Comparison of ENCODE assay signal across 8 cellular contexts in genomic region chr4:87006531-87007344, GRCh38.
DNase-seq lines count a peak whose midpoint lies in the region; ATAC-seq and TF ChIP-seq lines count a peak whose summit lies in the region.

No MANE protein-coding gene starts in this region.

- H3K4me2 ChIP-seq in osteoblast (ENCODE audit: insufficient read depth, low read length) = peak overlapping the region; percentile 98

- peak overlapping the region; percentile 96 for H3K27ac ChIP-seq in osteoblast (ENCODE audit: low read depth, low read length)
- peak overlapping the region; percentile 91 to 94 for H3K27ac ChIP-seq in thoracic aorta

- H3K79me2 ChIP-seq in osteoblast (ENCODE audit: insufficient read depth, low read length) = peaks cover 39% of the 10 kb centered on the region

- TF ChIP-seq POLR2A in NB4 (IDR thresholded peaks at IDR 0.05; ENCODE audit: extremely low read depth, insufficient read length) = peak; percentile 96

- H3K36me3 Mint-ChIP-seq in activated naive CD4-positive, alpha-beta T cell treated with anti-CD3 and anti-CD28 coated beads, Interleukin-2, amount 50 U/mL, for 24 hours = no peaks in the 10 kb centered on the region
- H3K36me3 Mint-ChIP-seq in glutamatergic neuron (ENCODE audit: unreplicated experiment) = no peaks in the 10 kb centered on the region

- H3K4me1 Mint-ChIP-seq in activated naive CD4-positive, alpha-beta T cell treated with anti-CD3 and anti-CD28 coated beads, Interleukin-2, amount 50 U/mL, for 24 hours = peaks cover 59% of the 10 kb centered on the region
- peaks cover 30% of the 10 kb centered on the region for H3K4me1 Mint-ChIP-seq in glutamatergic neuron (ENCODE audit: low read depth, unreplicated experiment)

- H3K36me3 ChIP-seq in osteoblast (ENCODE audit: insufficient read depth, low read length) (no peaks in the 10 kb centered on the region), thoracic aorta (no peaks in the 10 kb centered on the region)

- H3K4me3 ChIP-seq in NB4 (ENCODE audit: low read depth, low read length) = peak overlapping the region; percentile 91
- peak overlapping the region; percentile 92 for H3K4me3 ChIP-seq in osteoblast (ENCODE audit: insufficient read depth, low read length)
- H3K4me3 ChIP-seq in thoracic aorta = peak overlapping the region; percentile 85

- TF ChIP-seq CTCF in GM10266 (IDR thresholded peaks at IDR 0.05; ENCODE audit: control insufficient read depth, insufficient read depth, low read depth, missing control alignments) (peak; percentile 21), NB4 (IDR thresholded peaks at IDR 0.05; ENCODE audit: low read depth, low read length) (no peak), glutamatergic neuron (IDR thresholded peaks at IDR 0.05; ENCODE audit: partially characterized antibody, unreplicated experiment) (no peak), osteoblast (IDR thresholded peaks at IDR 0.05; ENCODE audit: extremely low read depth, low read depth, low read length) (peak; percentile 33), thoracic aorta (IDR thresholded peaks at IDR 0.05) (peak; percentile 56)

- H3K4me3 Mint-ChIP-seq in activated naive CD4-positive, alpha-beta T cell treated with anti-CD3 and anti-CD28 coated beads, Interleukin-2, amount 50 U/mL, for 24 hours = peak overlapping the region; percentile 98
- peak overlapping the region; percentile 96 for H3K4me3 Mint-ChIP-seq in glutamatergic neuron (ENCODE audit: unreplicated experiment)

- H4K20me1 ChIP-seq in osteoblast (ENCODE audit: insufficient read depth, low read length) = peaks cover 18% of the 10 kb centered on the region

- H3K9me3 Mint-ChIP-seq in activated naive CD4-positive, alpha-beta T cell treated with anti-CD3 and anti-CD28 coated beads, Interleukin-2, amount 50 U/mL, for 24 hours = no peaks in the 10 kb centered on the region
- H3K9me3 Mint-ChIP-seq in glutamatergic neuron (ENCODE audit: unreplicated experiment) = peaks cover 13% of the 10 kb centered on the region

- no peaks in the 10 kb centered on the region for H3K9me3 ChIP-seq in osteoblast (ENCODE audit: low read depth, low read length)
- H3K9me3 ChIP-seq in thoracic aorta = no peaks in the 10 kb centered on the region

- H3K4me1 ChIP-seq in osteoblast (ENCODE audit: insufficient read depth, low read length) = peaks cover 20% of the 10 kb centered on the region
- peaks cover 12 to 33% of the 10 kb centered on the region in 2 donors for H3K4me1 ChIP-seq in thoracic aorta (ENCODE audit: control insufficient read depth in 1 of 2, low read depth in 2 of 2)

- peak overlapping the region; percentile 99 for H3K27ac Mint-ChIP-seq in activated naive CD4-positive, alpha-beta T cell treated with anti-CD3 and anti-CD28 coated beads, Interleukin-2, amount 50 U/mL, for 24 hours
- peak overlapping the region; percentile 97 for H3K27ac Mint-ChIP-seq in glutamatergic neuron (ENCODE audit: unreplicated experiment)

- peak overlapping the region; percentile 92 for H2AFZ ChIP-seq in osteoblast (ENCODE audit: low read length)

- ATAC-seq in HG02571 (IDR thresholded peaks at IDR 0.05; ENCODE audit: unreplicated experiment) (peak; percentile 72), thoracic aorta (ENCODE audit: insufficient number of reproducible peaks, low FRiP score, low read depth) (peak; percentile 90)

- no peaks in the 10 kb centered on the region for H3K27me3 Mint-ChIP-seq in activated naive CD4-positive, alpha-beta T cell treated with anti-CD3 and anti-CD28 coated beads, Interleukin-2, amount 50 U/mL, for 24 hours
- peaks cover 8% of the 10 kb centered on the region for H3K27me3 Mint-ChIP-seq in glutamatergic neuron (ENCODE audit: unreplicated experiment)

- DNase-seq in GM10266 (ENCODE audit: extremely low spot score) = peak; percentile 84
- peak; percentile 95 for DNase-seq in NB4 (ENCODE audit: low read depth)
- peak; percentile 93 for DNase-seq in SK-N-DZ (ENCODE audit: low spot score)
- peak; percentile 94 for DNase-seq in glutamatergic neuron
- peak; percentile 95 for DNase-seq in osteoblast (ENCODE audit: insufficient read length, low spot score, missing footprints)
- peak; percentile 51 for DNase-seq in thoracic aorta (ENCODE audit: low spot score)

- H3K27me3 ChIP-seq in osteoblast (ENCODE audit: insufficient read depth, low read length) (no peaks in the 10 kb centered on the region), thoracic aorta (replicated peaks; ENCODE audit: insufficient read depth) (no peaks in the 10 kb centered on the region)

Comparison
In these comparisons a context has a peak if more than half of its experiments do, and no peak if none do; other contexts are left out.
1. Peak in every context shown above with its lines: DNase-seq, ATAC-seq, H3K4me3 ChIP-seq and H3K27ac ChIP-seq.
2. CTCF ChIP-seq: peak in GM10266 (single experiment), osteoblast (single experiment) and thoracic aorta (single experiment); none in NB4 (single experiment) and glutamatergic neuron (single experiment).